ENCODE assay signal across 10 cellular contexts in genomic region chr21:41316641-41317392, GRCh38. TPM values are rescaled to one million over a fixed set of nuclear protein-coding genes. Genes with fewer than 3 reads are reported as not detected.
DNase-seq lines count a peak whose midpoint lies in the region; ATAC-seq and TF ChIP-seq lines count a peak whose summit lies in the region.
"Had no signal": no experiment of that assay in that cellular context is flagged by ENCODE, and none has a peak within 500 bp of the region (broad histone marks: within the 10 kb centered on the region; RNA-seq: fewer than 3 reads in every experiment).

Gene FAM3B (plus strand): TSS chr21:41316801. CDS start chr21:41316880, 79 bp downstream.

- no peak within 1 kb of the TSS for H2AK5ac ChIP-seq in trophoblast cell (ENCODE audit: low read length)

- no peak within 1 kb of the TSS for H3K27ac Mint-ChIP-seq in CD4-positive, alpha-beta memory T cell
- H3K27ac Mint-ChIP-seq: activated naive CD8-positive, alpha-beta T cell treated with anti-CD3 and anti-CD28 coated beads, Interleukin-2, amount 10 ng/mL, durations not matched to agents 7 days and 5 days; IgD-negative memory B cell had no signal

- no peaks in the 10 kb centered on the region for H3K79me2 ChIP-seq in trophoblast cell (ENCODE audit: control insufficient read depth, insufficient read depth, low read length, poor library complexity)

- no peak within 1 kb of the TSS for H3K9ac ChIP-seq in trophoblast cell (ENCODE audit: low read length)

- ATAC-seq in HG02642 (IDR thresholded peaks at IDR 0.05; ENCODE audit: poor library complexity, unreplicated experiment) (no peak), HG03135 (IDR thresholded peaks at IDR 0.05; ENCODE audit: unreplicated experiment) (no peak)

- DNase-seq in DMS79 treated with DMSO at 0.1 percent for 48 hours (lab: John Stamatoyannopoulos, UW) (peak; percentile 69), NCI-H510A treated with DMSO at 0.1 percent for 48 hours (lab: John Stamatoyannopoulos, UW) (peak; percentile 71), right atrium auricular region (ENCODE audit: low spot score) (no peak), trophoblast cell (peak; percentile 21 to 22), GM19240 (ENCODE audit: insufficient read length, low spot score) (no peak)
- no peak for DNase-seq in CD4-positive, alpha-beta memory T cell
- DNase-seq: activated naive CD8-positive, alpha-beta T cell treated with anti-CD3 and anti-CD28 coated beads, Interleukin-2, amount 10 ng/mL, durations not matched to agents 7 days and 5 days had no signal

- no peak within 1 kb of the TSS for H3K18ac ChIP-seq in trophoblast cell (ENCODE audit: low read length)

- H4K12ac ChIP-seq in trophoblast cell (ENCODE audit: low read depth, low read length), result peak within 1 kb of the TSS; percentile 51

- H3K4me2 ChIP-seq in trophoblast cell (ENCODE audit: low read length), result peak within 1 kb of the TSS; percentile 85

- H2BK120ac ChIP-seq in trophoblast cell (ENCODE audit: insufficient read depth, low read length, poor library complexity), result no peak within 1 kb of the TSS

- CTCF ChIA-PET in CD4-positive, alpha-beta memory T cell (lab: Charles Lee; ENCODE audit: partially characterized antibody), result interaction anchor here (1.3 kb wide), 1 partner anchor 33 kb away, joined by 4 read pairs; no protein-coding TSS in a partner anchor

- H3K9me3 Mint-ChIP-seq in CD4-positive, alpha-beta memory T cell, result no peaks in the 10 kb centered on the region
- H3K9me3 Mint-ChIP-seq: activated naive CD8-positive, alpha-beta T cell treated with anti-CD3 and anti-CD28 coated beads, Interleukin-2, amount 10 ng/mL, durations not matched to agents 7 days and 5 days; IgD-negative memory B cell had no signal

- POLR2A ChIA-PET in CD4-positive, alpha-beta memory T cell (lab: Charles Lee; ENCODE audit: partially characterized antibody), result no interaction called here

- H3K9me3 ChIP-seq in right atrium auricular region, result no peaks in the 10 kb centered on the region
- H3K9me3 ChIP-seq in trophoblast cell (ENCODE audit: insufficient read depth, low read depth, low read length), result peaks cover 2% of the 10 kb centered on the region
- no peaks in the 10 kb centered on the region for H3K9me3 ChIP-seq in CD4-positive, alpha-beta memory T cell (ENCODE audit: control insufficient read depth in 1 of 2, low read length in 2 of 2)

- H3K23ac ChIP-seq in trophoblast cell (ENCODE audit: low read length), result no peak within 1 kb of the TSS

- intact Hi-C loops in CD4-positive, alpha-beta memory T cell (cut with micrococcal nuclease), result no loop called here

- peaks cover 2 to 4% (median 2%) of the 10 kb centered on the region in 4 donors for H3K4me1 Mint-ChIP-seq in CD4-positive, alpha-beta memory T cell

- H3K36me3 ChIP-seq in right atrium auricular region (no peaks in the 10 kb centered on the region), trophoblast cell (ENCODE audit: control insufficient read depth in 1 of 2, insufficient read depth in 2 of 2, low read length in 2 of 2) (no peaks in the 10 kb centered on the region)
- no peaks in the 10 kb centered on the region for H3K36me3 ChIP-seq in CD4-positive, alpha-beta memory T cell (ENCODE audit: insufficient read depth, low read length)

- H4K91ac ChIP-seq in trophoblast cell (ENCODE audit: low read depth, low read length), result no peak within 1 kb of the TSS

- H3K27me3 Mint-ChIP-seq in CD4-positive, alpha-beta memory T cell, result peaks cover 30 to 50% of the 10 kb centered on the region in 2 donors

- no peak within 1 kb of the TSS for H4K8ac ChIP-seq in trophoblast cell (ENCODE audit: low read depth, low read length)

- H2BK12ac ChIP-seq in trophoblast cell (ENCODE audit: low read length), result no peak within 1 kb of the TSS

- H3K14ac ChIP-seq in trophoblast cell (ENCODE audit: low read length), result no peak within 1 kb of the TSS

- H3K27me3 ChIP-seq in right atrium auricular region (peaks cover 0 to 2% of the 10 kb centered on the region in 2 donors), trophoblast cell (ENCODE audit: insufficient read depth, low read length) (peaks cover 22% of the 10 kb centered on the region)
- peaks cover 19% of the 10 kb centered on the region for H3K27me3 ChIP-seq in CD4-positive, alpha-beta memory T cell (ENCODE audit: insufficient read depth, low read length)

- peak within 1 kb of the TSS; percentile 30 for H2AFZ ChIP-seq in trophoblast cell (ENCODE audit: insufficient read depth, low read length, poor library complexity)

- H3K4me3 ChIP-seq in right atrium auricular region (peak within 1 kb of the TSS; percentile 15 to 45), trophoblast cell (ENCODE audit: low read depth, low read length) (no peak within 1 kb of the TSS)
- H3K4me3 ChIP-seq in CD4-positive, alpha-beta memory T cell (ENCODE audit: low read length in 2 of 2), result no peak within 1 kb of the TSS

- H3K36me3 Mint-ChIP-seq in CD4-positive, alpha-beta memory T cell, result no peaks in the 10 kb centered on the region
- H3K36me3 Mint-ChIP-seq: activated naive CD8-positive, alpha-beta T cell treated with anti-CD3 and anti-CD28 coated beads, Interleukin-2, amount 10 ng/mL, durations not matched to agents 7 days and 5 days; IgD-negative memory B cell had no signal

- H3K4me1 ChIP-seq in right atrium auricular region, result peaks cover 0 to 11% of the 10 kb centered on the region in 2 donors
- peaks cover 4 to 10% of the 10 kb centered on the region in 2 experiments for H3K4me1 ChIP-seq in trophoblast cell (ENCODE audit: control insufficient read depth in 1 of 2, insufficient read depth in 2 of 2, low read length in 2 of 2)
- H3K4me1 ChIP-seq in CD4-positive, alpha-beta memory T cell (ENCODE audit: insufficient read depth, low read length), result peaks cover 4% of the 10 kb centered on the region

- TF ChIP-seq CTCF in right atrium auricular region (IDR thresholded peaks at IDR 0.05), result no peak

- H3K27ac ChIP-seq in right atrium auricular region, result no peak within 1 kb of the TSS
- H3K27ac ChIP-seq in trophoblast cell (ENCODE audit: low read depth, low read length), result no peak within 1 kb of the TSS
- H3K27ac ChIP-seq in CD4-positive, alpha-beta memory T cell (ENCODE audit: low read depth, low read length), result no peak within 1 kb of the TSS

- H2BK5ac ChIP-seq in trophoblast cell (ENCODE audit: low read depth, low read length, poor library complexity), result no peak within 1 kb of the TSS

- H3K4ac ChIP-seq in trophoblast cell (ENCODE audit: low read depth, low read length), result no peak within 1 kb of the TSS

- no peaks in the 10 kb centered on the region for H3K79me1 ChIP-seq in trophoblast cell (ENCODE audit: low read length)

- peak within 1 kb of the TSS in 4 of 8 donors; percentile 22 to 61 (median 42) for H3K4me3 Mint-ChIP-seq in CD4-positive, alpha-beta memory T cell
- H3K4me3 Mint-ChIP-seq: activated naive CD8-positive, alpha-beta T cell treated with anti-CD3 and anti-CD28 coated beads, Interleukin-2, amount 10 ng/mL, durations not matched to agents 7 days and 5 days had no signal

- no CpG with 5 or more reads among the region's 57 CpGs for WGBS in trophoblast cell (ENCODE audit: extremely low coverage, insufficient coverage, insufficient read length)

RNA-seq across cellular contexts. Expression of gene FAM3B, which starts in this region (rescaled TPM):
- total RNA-seq in right atrium auricular region, result not detected
- 0.12 and 0.28 TPM in 2 replicates for polyA plus RNA-seq in trophoblast cell (2013)
- total RNA-seq in CD4-positive, alpha-beta memory T cell, result not detected
- not detected for polyA plus RNA-seq in CD4-positive, alpha-beta memory T cell
- total RNA-seq: activated naive CD8-positive, alpha-beta T cell treated with anti-CD3 and anti-CD28 coated beads, Interleukin-2, amount 10 ng/mL, durations not matched to agents 7 days and 5 days had no signal
- polyA plus RNA-seq: IgD-negative memory B cell had no signal

Comparison
In these comparisons a context has a peak if more than half of its experiments do, and no peak if none do; other contexts are left out.
1. DNase-seq: peak in DMS79 treated with DMSO at 0.1 percent for 48 hours (single experiment), NCI-H510A treated with DMSO at 0.1 percent for 48 hours (single experiment) and trophoblast cell (2 of 2); none in right atrium auricular region (single experiment), GM19240 (single experiment) and CD4-positive, alpha-beta memory T cell (0 of 5).
2. H3K4me3 ChIP-seq: peak in right atrium auricular region (2 of 2); none in trophoblast cell (single experiment) and CD4-positive, alpha-beta memory T cell (0 of 2).